Comparison of ENCODE assay signal across 1 cellular context in the genomic region with DNA sequence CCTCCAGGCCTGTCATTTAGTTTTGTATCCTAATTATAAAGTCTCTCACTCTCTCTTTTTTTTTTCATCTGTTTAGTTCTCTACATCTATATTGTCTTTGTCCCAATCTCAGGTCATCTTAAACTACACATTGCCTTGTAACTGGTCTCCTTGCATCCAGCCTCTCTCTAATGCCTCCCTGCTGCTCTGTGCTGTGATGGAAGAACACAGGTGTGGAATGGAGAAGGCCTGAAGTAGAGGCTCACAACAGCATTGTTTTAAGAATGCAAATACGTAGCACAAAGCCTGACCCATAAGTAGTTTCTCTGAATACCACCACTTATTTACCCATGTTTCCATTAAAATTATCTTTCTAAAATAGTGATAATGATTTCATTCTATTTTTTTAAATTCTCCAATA.
TF ChIP-seq lines count a peak whose summit lies in the region.

No MANE protein-coding gene starts in this region.

TF ChIP-seq in GM23338, 12 proteins besides CTCF, POLR2A, EP300 and RAD21 (continued from another document):
- TF ChIP-seq, protein P1, sequence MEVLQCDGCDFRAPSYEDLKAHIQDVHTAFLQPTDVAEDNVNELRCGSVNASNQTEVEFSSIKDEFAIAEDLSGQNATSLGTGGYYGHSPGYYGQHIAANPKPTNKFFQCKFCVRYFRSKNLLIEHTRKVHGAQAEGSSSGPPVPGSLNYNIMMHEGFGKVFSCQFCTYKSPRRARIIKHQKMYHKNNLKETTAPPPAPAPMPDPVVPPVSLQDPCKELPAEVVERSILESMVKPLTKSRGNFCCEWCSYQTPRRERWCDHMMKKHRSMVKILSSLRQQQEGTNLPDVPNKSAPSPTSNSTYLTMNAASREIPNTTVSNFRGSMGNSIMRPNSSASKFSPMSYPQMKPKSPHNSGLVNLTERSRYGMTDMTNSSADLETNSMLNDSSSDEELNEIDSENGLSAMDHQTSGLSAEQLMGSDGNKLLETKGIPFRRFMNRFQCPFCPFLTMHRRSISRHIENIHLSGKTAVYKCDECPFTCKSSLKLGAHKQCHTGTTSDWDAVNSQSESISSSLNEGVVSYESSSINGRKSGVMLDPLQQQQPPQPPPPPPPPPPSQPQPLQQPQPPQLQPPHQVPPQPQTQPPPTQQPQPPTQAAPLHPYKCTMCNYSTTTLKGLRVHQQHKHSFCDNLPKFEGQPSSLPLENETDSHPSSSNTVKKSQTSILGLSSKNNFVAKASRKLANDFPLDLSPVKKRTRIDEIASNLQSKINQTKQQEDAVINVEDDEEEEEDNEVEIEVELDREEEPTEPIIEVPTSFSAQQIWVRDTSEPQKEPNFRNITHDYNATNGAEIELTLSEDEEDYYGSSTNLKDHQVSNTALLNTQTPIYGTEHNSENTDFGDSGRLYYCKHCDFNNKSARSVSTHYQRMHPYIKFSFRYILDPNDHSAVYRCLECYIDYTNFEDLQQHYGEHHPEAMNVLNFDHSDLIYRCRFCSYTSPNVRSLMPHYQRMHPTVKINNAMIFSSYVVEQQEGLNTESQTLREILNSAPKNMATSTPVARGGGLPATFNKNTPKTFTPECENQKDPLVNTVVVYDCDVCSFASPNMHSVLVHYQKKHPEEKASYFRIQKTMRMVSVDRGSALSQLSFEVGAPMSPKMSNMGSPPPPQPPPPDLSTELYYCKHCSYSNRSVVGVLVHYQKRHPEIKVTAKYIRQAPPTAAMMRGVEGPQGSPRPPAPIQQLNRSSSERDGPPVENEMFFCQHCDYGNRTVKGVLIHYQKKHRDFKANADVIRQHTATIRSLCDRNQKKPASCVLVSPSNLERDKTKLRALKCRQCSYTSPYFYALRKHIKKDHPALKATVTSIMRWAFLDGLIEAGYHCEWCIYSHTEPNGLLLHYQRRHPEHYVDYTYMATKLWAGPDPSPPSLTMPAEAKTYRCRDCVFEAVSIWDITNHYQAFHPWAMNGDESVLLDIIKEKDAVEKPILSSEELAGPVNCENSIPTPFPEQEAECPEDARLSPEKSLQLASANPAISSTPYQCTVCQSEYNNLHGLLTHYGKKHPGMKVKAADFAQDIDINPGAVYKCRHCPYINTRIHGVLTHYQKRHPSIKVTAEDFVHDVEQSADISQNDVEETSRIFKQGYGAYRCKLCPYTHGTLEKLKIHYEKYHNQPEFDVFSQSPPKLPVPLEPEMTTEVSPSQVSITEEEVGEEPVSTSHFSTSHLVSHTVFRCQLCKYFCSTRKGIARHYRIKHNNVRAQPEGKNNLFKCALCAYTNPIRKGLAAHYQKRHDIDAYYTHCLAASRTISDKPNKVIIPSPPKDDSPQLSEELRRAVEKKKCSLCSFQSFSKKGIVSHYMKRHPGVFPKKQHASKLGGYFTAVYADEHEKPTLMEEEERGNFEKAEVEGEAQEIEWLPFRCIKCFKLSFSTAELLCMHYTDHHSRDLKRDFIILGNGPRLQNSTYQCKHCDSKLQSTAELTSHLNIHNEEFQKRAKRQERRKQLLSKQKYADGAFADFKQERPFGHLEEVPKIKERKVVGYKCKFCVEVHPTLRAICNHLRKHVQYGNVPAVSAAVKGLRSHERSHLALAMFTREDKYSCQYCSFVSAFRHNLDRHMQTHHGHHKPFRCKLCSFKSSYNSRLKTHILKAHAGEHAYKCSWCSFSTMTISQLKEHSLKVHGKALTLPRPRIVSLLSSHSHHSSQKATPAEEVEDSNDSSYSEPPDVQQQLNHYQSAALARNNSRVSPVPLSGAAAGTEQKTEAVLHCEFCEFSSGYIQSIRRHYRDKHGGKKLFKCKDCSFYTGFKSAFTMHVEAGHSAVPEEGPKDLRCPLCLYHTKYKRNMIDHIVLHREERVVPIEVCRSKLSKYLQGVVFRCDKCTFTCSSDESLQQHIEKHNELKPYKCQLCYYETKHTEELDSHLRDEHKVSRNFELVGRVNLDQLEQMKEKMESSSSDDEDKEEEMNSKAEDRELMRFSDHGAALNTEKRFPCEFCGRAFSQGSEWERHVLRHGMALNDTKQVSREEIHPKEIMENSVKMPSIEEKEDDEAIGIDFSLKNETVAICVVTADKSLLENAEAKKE (CRISPR knock-in tag; IDR thresholded peaks at IDR 0.05), result 0 out of 2 replicates have a peak, but pooled peaks have one; percentile 47
